Comparison of ENCODE assay signal across 19 cellular contexts in genomic region chr6:168293641-168294530, GRCh38. TPM values are rescaled to one million over a fixed set of nuclear protein-coding genes. Genes with fewer than 3 reads are reported as not detected.
DNase-seq lines count a peak whose midpoint lies in the region; ATAC-seq, FAIRE-seq and TF ChIP-seq lines count a peak whose summit lies in the region.
"Had no signal": no experiment of that assay in that cellular context is flagged by ENCODE, and none has a peak within 500 bp of the region (broad histone marks: within the 10 kb centered on the region; RNA-seq: fewer than 3 reads in every experiment).

No MANE protein-coding gene starts in this region.

- no peak overlapping the region for H3K4me3 Mint-ChIP-seq in chondrocyte (ENCODE audit: unreplicated experiment)
- H3K4me3 Mint-ChIP-seq: CD14-positive monocyte; CD8-positive, alpha-beta T cell had no signal

- TF ChIP-seq POLR2A in HepG2 (IDR thresholded peaks at IDR 0.05; ENCODE audit: insufficient read depth in 1 of 2, low read depth in 2 of 2, low read length in 2 of 2): no peak

- H3K79me2 ChIP-seq in HepG2 (ENCODE audit: insufficient read depth, low read length): no peaks in the 10 kb centered on the region

- TF ChIP-seq RAD21 in HepG2 (CRISPR knock-in tag; IDR thresholded peaks at IDR 0.05): no peak

- H3K4me3 ChIP-seq in BLaER1 (no peak overlapping the region), HepG2 (replicated peaks in 1 of 3; ENCODE audit: insufficient read depth in 1 of 3, low read depth in 2 of 3, low read length in 3 of 3) (no peak overlapping the region)
- H3K4me3 ChIP-seq: A549, GM23248 had no signal

- no peaks in the 10 kb centered on the region for H3K36me3 Mint-ChIP-seq in chondrocyte (ENCODE audit: low read depth)
- H3K36me3 Mint-ChIP-seq: CD14-positive monocyte; CD8-positive, alpha-beta T cell had no signal

- no peak overlapping the region for H3K9ac ChIP-seq in BLaER1
- no peak overlapping the region for H3K9ac ChIP-seq in HepG2 (ENCODE audit: insufficient read depth, low read depth, low read length)
- H3K9ac ChIP-seq: GM23248 had no signal

- no peak for FAIRE-seq in HepG2 (lab: Jason Lieb, UNC)
- FAIRE-seq: A549, GM12892 had no signal

- peaks cover 8% of the 10 kb centered on the region for H3K4me1 ChIP-seq in BLaER1
- H3K4me1 ChIP-seq in HepG2 (ENCODE audit: insufficient read depth, low read length): peaks cover 15% of the 10 kb centered on the region
- H3K4me1 ChIP-seq: A549, Caco-2 had no signal

- H3K27me3 Mint-ChIP-seq in chondrocyte (ENCODE audit: low read depth): peaks cover 12% of the 10 kb centered on the region

- H3K36me3 ChIP-seq in BLaER1 (no peaks in the 10 kb centered on the region), HepG2 (replicated peaks in 1 of 2; ENCODE audit: control insufficient read depth in 1 of 2, insufficient read depth in 2 of 2, low read length in 2 of 2) (no peaks in the 10 kb centered on the region)
- H3K36me3 ChIP-seq: BE2C had no signal

- no peaks in the 10 kb centered on the region for H3K27me3 ChIP-seq in BLaER1
- H3K27me3 ChIP-seq in HepG2 (ENCODE audit: control insufficient read depth in 1 of 2, insufficient read depth in 2 of 2, low read length in 2 of 2): no peaks in the 10 kb centered on the region; a peak in 1 of 5 replicates
- H3K27me3 ChIP-seq: BE2C had no signal

- TF ChIP-seq EP300 in HepG2 (IDR thresholded peaks at IDR 0.05; ENCODE audit: low read depth in 2 of 2, low read length in 2 of 2): no peak
- TF ChIP-seq EP300 in HepG2 (CRISPR knock-in tag; IDR thresholded peaks at IDR 0.05; ENCODE audit: borderline replicate concordance): no peak

- peak; percentile 56 for DNase-seq in chondrocyte (ENCODE audit: low spot score)
- DNase-seq in HepG2 (ENCODE audit: low spot score): no peak
- DNase-seq in posterior vena cava (ENCODE audit: low spot score): peak; percentile 74
- no peak for DNase-seq in retina
- no peak for DNase-seq in NCI-H2081 treated with DMSO at 0.1 percent for 48 hours (lab: John Stamatoyannopoulos, UW)
- no peak for DNase-seq in NCI-H82 (lab: John Stamatoyannopoulos, UW)
- DNase-seq: Caco-2; CD8-positive, alpha-beta T cell; DND-41; GDM1; GM23248; H7 had no signal

- ATAC-seq in HepG2: no peak
- ATAC-seq: A549; CD8-positive, alpha-beta T cell had no signal

- no peaks in the 10 kb centered on the region for H3K9me3 Mint-ChIP-seq in chondrocyte (ENCODE audit: low read depth)
- H3K9me3 Mint-ChIP-seq: CD8-positive, alpha-beta T cell had no signal

- H3K9me3 ChIP-seq in BLaER1 (no peaks in the 10 kb centered on the region), HepG2 (ENCODE audit: low read length) (no peaks in the 10 kb centered on the region)
- H3K9me3 ChIP-seq: A549, BE2C, Caco-2 had no signal

- H4K20me1 ChIP-seq in BLaER1 (no peaks in the 10 kb centered on the region), HepG2 (ENCODE audit: insufficient read depth, low read length) (no peaks in the 10 kb centered on the region)

- in situ Hi-C loops in HepG2 (cut with HindIII; ENCODE audit: extremely low pct_ligation_motif_present, low pct_unique_long_range_greater_than_20kb): no loop called here

- H3K27ac ChIP-seq in BLaER1 (no peak overlapping the region), HepG2 (ENCODE audit: extremely low read length, insufficient read depth, low read length) (no peak overlapping the region)
- H3K27ac ChIP-seq: A549, GM23248, HL-60 had no signal

- BruUV-seq in HepG2 (replicated peaks; lab: Mats Ljungman, UMichigan): no TSS peak

- WGBS in HepG2 (ENCODE audit: low lambda C conversion rate): 67% methylated on average over 26 of the region's 26 CpGs

- TF ChIP-seq CTCF in chondrocyte (IDR thresholded peaks at IDR 0.05) (no peak), HepG2 (CRISPR knock-in tag; IDR thresholded peaks at IDR 0.05) (no peak)

- H3K4me1 Mint-ChIP-seq in chondrocyte (ENCODE audit: low read depth): no peaks in the 10 kb centered on the region
- H3K4me1 Mint-ChIP-seq: CD14-positive monocyte had no signal

- no peak overlapping the region for H3K27ac Mint-ChIP-seq in chondrocyte (ENCODE audit: unreplicated experiment)
- H3K27ac Mint-ChIP-seq: CD8-positive, alpha-beta T cell had no signal

- CTCF ChIA-PET in HepG2 (lab: Yijun Ruan, JAX; ENCODE audit: low intra/inter-chr PET ratio, low total read pairs): no interaction called here

- POLR2A ChIA-PET in HepG2 (lab: Yijun Ruan, JAX): no interaction called here

- intact Hi-C loops in HepG2 (cut with micrococcal nuclease; ENCODE audit: unreplicated experiment): no loop called here
- intact Hi-C loops in posterior vena cava (cut with DNase I): no loop called here

- no peak overlapping the region for H2AFZ ChIP-seq in HepG2 (ENCODE audit: low read length)
- H2AFZ ChIP-seq: GM23248 had no signal

- H3K4me2 ChIP-seq in BLaER1 (peak overlapping the region; percentile 4; the same call in 1 of the 2 replicates), HepG2 (ENCODE audit: low read depth, low read length) (no peak overlapping the region)
- H3K4me2 ChIP-seq: A549 had no signal

TF ChIP-seq in HepG2, 621 proteins besides CTCF, POLR2A, EP300 and RAD21:
- 0 out of 2 replicates have a peak, but pooled peaks have one; percentile 36 for TF ChIP-seq ZNF280B (CRISPR knock-in tag; IDR thresholded peaks at IDR 0.05; ENCODE audit: borderline replicate concordance)
- no peak for TF ChIP-seq AHR (CRISPR knock-in tag; IDR thresholded peaks at IDR 0.05)
- TF ChIP-seq TBX3 (IDR thresholded peaks at IDR 0.05; ENCODE audit: borderline replicate concordance): no peak

RNA-seq across cellular contexts. Expression of gene DACT2, which starts 25.7 kb away (rescaled TPM):
- 1.4 to 4.6 TPM (median 4.5 TPM) in 3 replicates for total RNA-seq in chondrocyte
- not detected in 2 replicates for total RNA-seq in HepG2 (2016; rRNA removed; fragmentation: Illumina TruSeq; extraction: Trizol)
- not detected in 2 replicates for total RNA-seq in HepG2 (2016; cell fraction: cytosol; rRNA removed; fragmentation: Illumina TruSeq; extraction: Trizol; ENCODE audit: low read depth)
- total RNA-seq in HepG2 (2016; cell fraction: insoluble cytoplasmic fraction; rRNA removed; fragmentation: Illumina TruSeq; extraction: Trizol): not detected in 2 replicates
- not detected in 2 replicates for total RNA-seq in HepG2 (2016; cell fraction: membrane; rRNA removed; fragmentation: Illumina TruSeq; extraction: Trizol)
- total RNA-seq in HepG2 (2016; cell fraction: nucleus; rRNA removed; fragmentation: Illumina TruSeq; extraction: Trizol): not detected in 2 replicates
- 0.10 and 0.15 TPM in 2 replicates for polyA plus RNA-seq in HepG2 (2011; rRNA removed)
- polyA plus RNA-seq in HepG2 (2011; cell fraction: cytosol; rRNA removed): 0.12 and 0.23 TPM in 2 replicates
- polyA plus RNA-seq in HepG2 (2011; cell fraction: nucleus; rRNA removed): 0.23 and 0.45 TPM in 2 replicates
- polyA plus RNA-seq in HepG2 (2012): not detected in 2 replicates
- polyA plus RNA-seq in HepG2 (2016; cell fraction: cytosol; fragmentation: Illumina TruSeq; extraction: Trizol; ENCODE audit: low read depth): not detected in 2 replicates
- polyA plus RNA-seq in HepG2 (2016; cell fraction: insoluble cytoplasmic fraction; fragmentation: Illumina TruSeq; extraction: Trizol; ENCODE audit: low read depth): not detected in 2 replicates
- polyA plus RNA-seq in HepG2 (2016; cell fraction: membrane; fragmentation: Illumina TruSeq; extraction: Trizol; ENCODE audit: low read depth): not detected in 2 replicates
- not detected in 2 replicates for polyA plus RNA-seq in HepG2 (2016; cell fraction: nucleus; fragmentation: Illumina TruSeq; extraction: Trizol; ENCODE audit: insufficient read depth, low read depth)
- 0.26 TPM in 1 of 2 replicates, not detected in the other for polyA minus RNA-seq in HepG2 (2011; rRNA and poly(A)+ RNA removed; ENCODE audit: low replicate concordance)
- polyA minus RNA-seq in HepG2 (2011; cell fraction: cytosol; rRNA and poly(A)+ RNA removed): 0.26 and 0.30 TPM in 2 replicates
- 0.25 TPM in 1 of 2 replicates, not detected in the other for polyA minus RNA-seq in HepG2 (2011; cell fraction: nucleus; rRNA and poly(A)+ RNA removed)
- 1 to 10 TPM in 1 of 2 donors, under 1 TPM in 1; 0.24 to 1.7 TPM for total RNA-seq in posterior vena cava
- total RNA-seq: CD8-positive, alpha-beta T cell; GM23248 had no signal
- polyA plus RNA-seq: AG04450, CD14-positive monocyte, GM23248 had no signal

Comparison
In these comparisons a context has a peak if more than half of its experiments do, and no peak if none do; other contexts are left out.
1. DNase-seq: peak in chondrocyte (single experiment) and posterior vena cava (single experiment); none in HepG2 (single experiment), retina (single experiment), NCI-H2081 treated with DMSO at 0.1 percent for 48 hours (single experiment) and NCI-H82 (single experiment).